Comparison of ENCODE assay signal across 8 cellular contexts in the genomic region with DNA sequence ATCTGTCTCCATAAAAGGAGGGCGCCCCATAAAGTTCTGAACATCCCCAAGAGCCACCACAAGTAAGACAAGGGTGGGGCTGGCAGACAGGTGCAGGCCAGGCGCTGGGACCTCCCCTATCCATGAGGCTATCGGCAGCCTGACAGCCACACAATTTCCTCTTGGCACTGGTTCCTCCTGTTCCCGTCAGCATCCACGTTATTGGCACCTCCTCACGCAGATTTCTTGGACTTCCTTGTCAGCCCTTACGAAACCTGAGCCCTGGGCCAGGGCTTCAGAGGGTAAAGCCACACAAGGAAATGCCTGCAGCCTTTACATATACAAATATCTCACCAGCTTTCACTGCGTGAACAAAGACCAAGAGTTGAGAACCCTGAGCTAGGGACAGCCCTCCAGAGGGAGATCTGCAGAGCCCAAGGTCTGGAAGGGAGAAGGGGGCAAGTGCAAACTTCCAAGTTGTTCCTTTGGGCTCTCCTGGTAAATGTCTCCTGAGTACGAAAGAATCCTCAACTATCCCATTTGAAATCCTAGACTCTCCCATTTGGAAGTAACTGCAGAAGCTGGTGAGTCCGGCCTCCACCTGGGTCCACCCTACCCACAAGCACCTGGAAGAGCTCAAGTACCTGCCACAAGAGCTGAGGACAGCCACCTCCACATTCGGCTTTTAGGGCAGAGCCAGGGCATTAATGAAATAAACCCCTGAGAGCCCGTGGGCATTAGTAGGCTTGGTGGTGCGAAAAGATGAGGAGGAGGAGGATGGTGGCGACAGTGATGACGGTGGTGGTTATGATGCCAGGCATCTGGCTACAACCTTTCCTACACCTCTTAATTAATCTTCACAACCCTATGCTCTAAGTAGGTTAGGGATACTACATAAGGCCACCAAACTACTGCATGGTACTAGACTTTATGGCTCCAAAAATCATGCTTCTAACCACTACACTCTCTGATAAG. TPM values are rescaled to one million over a fixed set of nuclear protein-coding genes. Genes with fewer than 3 reads are reported as not detected.
DNase-seq lines count a peak whose midpoint lies in the region; ATAC-seq and TF ChIP-seq lines count a peak whose summit lies in the region.

No MANE protein-coding gene starts in this region.

- H3K9me2 ChIP-seq in Loucy (replicated peaks; ENCODE audit: low read depth, low read length): no peaks in the 10 kb centered on the region

- H3K36me3 ChIP-seq in Loucy (ENCODE audit: insufficient read depth, low read length): no peaks in the 10 kb centered on the region

- no peaks in the 10 kb centered on the region for H3F3A ChIP-seq in Loucy (ENCODE audit: low read depth)

- H3K9ac ChIP-seq in Loucy (ENCODE audit: low read depth, low read length, poor library complexity, severe bottlenecking): peak overlapping the region; percentile 64

- peak in 1 of 2 donors; percentile 57 for DNase-seq in activated naive CD4-positive, alpha-beta T cell treated with anti-CD3 and anti-CD28 coated beads, Interleukin-2, amount 50 U/mL, for 72 hours (ENCODE audit: low spot score in 2 of 2)
- DNase-seq in kidney tubule cell (ENCODE audit: low spot score) (peak; percentile 73), GOT3 (lab: John Stamatoyannopoulos, UW) (no peak)
- no peak for DNase-seq in NK-92 treated with Interleukin-12 subunit alpha and Interleukin-12 subunit beta, amount 100 ng/mL, for 24 hours (lab: John Stamatoyannopoulos, UW)

- H3K4me2 ChIP-seq in Loucy (ENCODE audit: low read depth, low read length, poor library complexity, severe bottlenecking): peak overlapping the region; percentile 67

- ATAC-seq in GM21390 (IDR thresholded peaks at IDR 0.05; ENCODE audit: unreplicated experiment): peak; percentile 2
- ATAC-seq in activated naive CD4-positive, alpha-beta T cell treated with anti-CD3 and anti-CD28 coated beads, Interleukin-2, amount 50 U/mL, for 72 hours: peak in 1 of 2 donors; percentile 26
- no peak for ATAC-seq in GM21360 (IDR thresholded peaks at IDR 0.05; ENCODE audit: unreplicated experiment)

- peak overlapping the region; percentile 50 for H3K4me3 ChIP-seq in Loucy (ENCODE audit: low read length, poor library complexity, severe bottlenecking)

- H3K27ac ChIP-seq in C4-2B: peak overlapping the region; percentile 91

- no peaks in the 10 kb centered on the region for H3K27me3 ChIP-seq in Loucy (ENCODE audit: insufficient read depth, low read length, poor library complexity, severe bottlenecking)

- H3K9me3 ChIP-seq in Loucy (ENCODE audit: insufficient read depth, low read depth, low read length): no peaks in the 10 kb centered on the region

- no peaks in the 10 kb centered on the region for H4K20me1 ChIP-seq in Loucy (ENCODE audit: insufficient read depth, low read length, poor library complexity, severe bottlenecking)

- H3K9me3 Mint-ChIP-seq in activated naive CD4-positive, alpha-beta T cell treated with anti-CD3 and anti-CD28 coated beads, Interleukin-2, amount 50 U/mL, for 72 hours: no peaks in the 10 kb centered on the region

- TF ChIP-seq CTCF in C4-2B (conservative IDR thresholded peaks at IDR 0.05): no peak
- TF ChIP-seq CTCF in Loucy (conservative IDR thresholded peaks at IDR 0.05; ENCODE audit: low read length): no peak

- H3K36me3 Mint-ChIP-seq in activated naive CD4-positive, alpha-beta T cell treated with anti-CD3 and anti-CD28 coated beads, Interleukin-2, amount 50 U/mL, for 72 hours: no peaks in the 10 kb centered on the region

- no peak overlapping the region for H2AFZ ChIP-seq in Loucy (ENCODE audit: low read length)

- H3K79me2 ChIP-seq in Loucy (ENCODE audit: insufficient read depth, low read length): no peaks in the 10 kb centered on the region

- H3K27ac Mint-ChIP-seq in activated naive CD4-positive, alpha-beta T cell treated with anti-CD3 and anti-CD28 coated beads, Interleukin-2, amount 50 U/mL, for 72 hours: peak overlapping the region; percentile 79 to 95

- H3K4me1 ChIP-seq in Loucy (ENCODE audit: insufficient read depth, low read length, poor library complexity, severe bottlenecking): peaks cover 75% of the 10 kb centered on the region

RNA-seq across cellular contexts. Expression of a gene that starts 5.5 kb away (rescaled TPM):
- 10 to 100 TPM; 33.4 to 42.8 TPM for total RNA-seq in activated naive CD4-positive, alpha-beta T cell treated with anti-CD3 and anti-CD28 coated beads, Interleukin-2, amount 50 U/mL, for 72 hours
